ENCODE assay signal across 8 cellular contexts in genomic region chr6:39791850-39792500, GRCh38. TPM values are rescaled to one million over a fixed set of nuclear protein-coding genes. Genes with fewer than 3 reads are reported as not detected.
DNase-seq lines count a peak whose midpoint lies in the region; ATAC-seq and TF ChIP-seq lines count a peak whose summit lies in the region.

Gene DAAM2, plus strand, starts transcription at chr6:39792376. Its CDS starts 63,927 bp downstream, at chr6:39856303.

- 2 to 8% methylated on average over 17 to 49 of the region's 51 CpGs for WGBS in testis, 2 donors

- ATAC-seq in lower lobe of right lung (peak; percentile 82 to 94), GM21447 (IDR thresholded peaks at IDR 0.05; ENCODE audit: unreplicated experiment) (no peak)

- peak within 1 kb of the TSS; percentile 82 for H2AFZ ChIP-seq in ACC112 (ENCODE audit: low read length, unreplicated experiment)

- H3K27ac ChIP-seq in ACC112 (ENCODE audit: low read depth, low read length): no peak within 1 kb of the TSS
- H3K27ac ChIP-seq in lower lobe of right lung: peak within 1 kb of the TSS; percentile 76
- peak within 1 kb of the TSS; percentile 81 to 87 for H3K27ac ChIP-seq in testis

- DNase-seq in LNCaP clone FGC (ENCODE audit: low read depth) (no peak), ecto neural progenitor cell (ENCODE audit: low spot score) (peak; percentile 75), lower lobe of right lung (peak; percentile 72), testis (peak; percentile 60), NCI-H146 (lab: John Stamatoyannopoulos, UW) (no peak), SIG-M5 (lab: John Stamatoyannopoulos, UW) (no peak)

- no peaks in the 10 kb centered on the region for H3K79me2 ChIP-seq in ACC112 (ENCODE audit: control insufficient read depth, insufficient read depth, low read length, unreplicated experiment)

- TF ChIP-seq CTCF in LNCaP clone FGC (IDR thresholded peaks at IDR 0.05; ENCODE audit: control insufficient read depth, extremely low read depth, insufficient read depth): 0 out of 2 replicates have a peak, but pooled peaks have one; percentile 1
- no peak for TF ChIP-seq CTCF in lower lobe of right lung (IDR thresholded peaks at IDR 0.05)
- peak in 1 of 3 experiments; percentile 17 for TF ChIP-seq CTCF in testis (IDR thresholded peaks at IDR 0.05)

- no peaks in the 10 kb centered on the region for H3K36me3 ChIP-seq in ACC112 (ENCODE audit: insufficient read depth, low read length)
- H3K36me3 ChIP-seq in lower lobe of right lung: no peaks in the 10 kb centered on the region
- H3K36me3 ChIP-seq in testis (ENCODE audit: low read depth, missing control alignments): no peaks in the 10 kb centered on the region

- no peaks in the 10 kb centered on the region for H3K9me3 ChIP-seq in lower lobe of right lung
- H3K9me3 ChIP-seq in testis: no peaks in the 10 kb centered on the region

- intact Hi-C loops in lower lobe of right lung (cut with DNase I) (no loop called here), testis (cut with DNase I; ENCODE audit: low total_unique reads) (no loop called here)

- H3K4me3 ChIP-seq in ACC112 (ENCODE audit: low read depth, low read length) (peak within 1 kb of the TSS; percentile 75), LNCaP clone FGC (ENCODE audit: low read depth, low read length) (peak within 1 kb of the TSS; percentile 38), lower lobe of right lung (peak within 1 kb of the TSS; percentile 62), testis (peak within 1 kb of the TSS; percentile 71 to 72)

- peaks cover 3% of the 10 kb centered on the region for H3K4me1 ChIP-seq in ACC112 (ENCODE audit: control insufficient read depth, insufficient read depth, low read length, unreplicated experiment)
- H3K4me1 ChIP-seq in lower lobe of right lung: peaks cover 27% of the 10 kb centered on the region
- H3K4me1 ChIP-seq in testis: peaks cover 11% of the 10 kb centered on the region

- peaks cover 31% of the 10 kb centered on the region for H3K27me3 ChIP-seq in ACC112 (ENCODE audit: insufficient read depth, low read length)
- H3K27me3 ChIP-seq in lower lobe of right lung (ENCODE audit: low read depth): peaks cover 17% of the 10 kb centered on the region
- no peaks in the 10 kb centered on the region for H3K27me3 ChIP-seq in testis

- no peak for TF ChIP-seq POLR2A in testis (IDR thresholded peaks at IDR 0.05)

RNA-seq across cellular contexts. Expression of gene DAAM2, which starts in this region (rescaled TPM):
- 29.0 TPM for total RNA-seq in lower lobe of right lung
- total RNA-seq in testis: 10 to 100 TPM; 64.5 to 66.1 TPM
- 37.4 TPM for polyA plus RNA-seq in testis (ENCODE audit: insufficient read depth, low read depth, low replicate concordance)

Comparison
In these comparisons a context has a peak if more than half of its experiments do, and no peak if none do; other contexts are left out.
1. DNase-seq: peak in ecto neural progenitor cell (single experiment), lower lobe of right lung (single experiment) and testis (single experiment); none in LNCaP clone FGC (single experiment), NCI-H146 (single experiment) and SIG-M5 (single experiment).
2. Peak in every context shown above with its lines, with median percentiles within 50 percentile points of each other: H3K4me3 ChIP-seq.